11 cellular contexts compared by ENCODE assay signal in the genomic region with DNA sequence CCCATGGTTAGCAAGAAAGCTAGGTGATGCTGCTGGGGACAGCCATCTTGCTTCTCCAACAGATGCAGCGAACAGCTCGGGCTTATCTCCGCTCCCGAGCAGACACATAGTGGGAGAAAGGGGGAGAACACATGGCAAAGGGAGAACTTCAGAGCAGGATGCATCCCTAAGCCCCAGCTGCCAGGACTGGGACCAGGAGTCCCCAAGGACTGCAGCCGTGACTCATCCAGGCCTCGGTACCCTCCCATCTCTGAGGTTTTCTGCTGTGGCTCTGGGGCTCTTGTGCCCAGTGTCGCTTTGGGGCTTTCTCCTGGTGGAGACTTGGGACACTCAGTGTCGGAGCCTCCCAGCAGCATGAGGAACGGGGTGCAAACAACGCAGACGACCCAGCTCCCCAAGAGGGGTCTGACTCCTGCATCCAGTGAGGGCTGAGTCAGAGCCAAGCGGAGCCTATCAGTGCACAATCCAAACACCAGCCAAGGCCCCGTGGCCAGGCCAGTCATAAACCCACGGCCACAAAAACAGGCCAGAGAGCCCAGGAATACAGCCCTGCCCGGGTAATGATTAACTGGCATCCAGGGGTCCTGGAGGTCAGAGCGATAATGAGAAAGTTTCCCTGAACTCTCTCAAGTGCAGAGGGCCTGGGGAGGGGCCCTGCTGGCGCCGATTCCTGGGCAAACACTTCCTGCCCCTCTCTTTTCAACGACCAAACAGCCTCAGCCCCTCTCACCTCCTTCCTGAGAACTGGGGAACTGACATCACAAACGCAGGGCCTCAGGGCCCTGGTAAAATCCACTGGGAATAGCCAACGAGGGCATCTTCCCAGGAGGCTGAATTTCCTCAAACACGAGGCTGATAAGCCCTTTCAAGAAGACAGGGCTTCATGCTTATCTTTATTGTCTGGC.
DNase-seq lines count a peak whose midpoint lies in the region; ATAC-seq lines count a peak whose summit lies in the region.
"Had no signal": no experiment of that assay in that cellular context is flagged by ENCODE, and none has a peak within 500 bp of the region (broad histone marks: within the 10 kb centered on the region; RNA-seq: fewer than 3 reads in every experiment).

No MANE protein-coding gene starts in this region.

- H3K4me1 Mint-ChIP-seq in T-helper 17 cell, result peaks cover 8% of the 10 kb centered on the region
- peaks cover 5% of the 10 kb centered on the region for H3K4me1 Mint-ChIP-seq in activated CD4-positive, alpha-beta memory T cell treated with anti-CD3 and anti-CD28 coated beads for 36 hours (ENCODE audit: low read depth)

- intact Hi-C loops in activated CD4-positive, alpha-beta memory T cell treated with anti-CD3 and anti-CD28 coated beads for 36 hours (cut with micrococcal nuclease), result no loop called here

- peaks cover 21% of the 10 kb centered on the region for H3K27me3 Mint-ChIP-seq in T-helper 17 cell
- H3K27me3 Mint-ChIP-seq in activated CD4-positive, alpha-beta memory T cell treated with anti-CD3 and anti-CD28 coated beads for 36 hours, result no peaks in the 10 kb centered on the region

- DNase-seq in ELF-1 (ENCODE audit: low read depth, low spot score) (peak; percentile 57), NCI-H524 treated with DMSO at 0.1 percent for 48 hours (lab: John Stamatoyannopoulos, UW) (peak; percentile 90), hepatic stellate cell (ENCODE audit: low spot score) (peak; percentile 83), retina (peak; percentile 32), T-helper 17 cell (no peak)
- DNase-seq in activated CD4-positive, alpha-beta memory T cell treated with anti-CD3 and anti-CD28 coated beads for 36 hours, result no peak
- DNase-seq: anterior cingulate cortex; nucleus accumbens; stimulated activated CD4-positive, alpha-beta T cell treated with anti-CD3 and anti-CD28 coated beads, Interleukin-4, amount 100 ng/mL, for 24 hours had no signal

- H3K27ac Mint-ChIP-seq in T-helper 17 cell, result no peak overlapping the region
- H3K27ac Mint-ChIP-seq in activated CD4-positive, alpha-beta memory T cell treated with anti-CD3 and anti-CD28 coated beads for 36 hours, result no peak overlapping the region

- H3K9me3 ChIP-seq in T-helper 17 cell (ENCODE audit: control insufficient read depth, low read length, poor library complexity, severe bottlenecking), result no peaks in the 10 kb centered on the region

- no peak overlapping the region for H3K4me3 Mint-ChIP-seq in T-helper 17 cell
- no peak overlapping the region for H3K4me3 Mint-ChIP-seq in activated CD4-positive, alpha-beta memory T cell treated with anti-CD3 and anti-CD28 coated beads for 36 hours

- POLR2A ChIA-PET in activated CD4-positive, alpha-beta memory T cell treated with anti-CD3 and anti-CD28 coated beads for 36 hours (lab: Charles Lee), result no interaction called here

- CTCF ChIA-PET in activated CD4-positive, alpha-beta memory T cell treated with anti-CD3 and anti-CD28 coated beads for 36 hours (lab: Charles Lee), result no interaction called here

- ATAC-seq in HG03460 (IDR thresholded peaks at IDR 0.05; ENCODE audit: unreplicated experiment) (no peak), HG03439 (IDR thresholded peaks at IDR 0.05; ENCODE audit: unreplicated experiment) (no peak), T-helper 17 cell (no peak)

- H3K9me3 Mint-ChIP-seq in activated CD4-positive, alpha-beta memory T cell treated with anti-CD3 and anti-CD28 coated beads for 36 hours, result peaks cover 1% of the 10 kb centered on the region

- no peaks in the 10 kb centered on the region for H3K36me3 Mint-ChIP-seq in T-helper 17 cell (ENCODE audit: low read depth)
- H3K36me3 Mint-ChIP-seq in activated CD4-positive, alpha-beta memory T cell treated with anti-CD3 and anti-CD28 coated beads for 36 hours, result no peaks in the 10 kb centered on the region

Comparison
In these comparisons a context has a peak if more than half of its experiments do, and no peak if none do; other contexts are left out.
1. DNase-seq: peak in ELF-1 (single experiment), NCI-H524 treated with DMSO at 0.1 percent for 48 hours (single experiment), hepatic stellate cell (single experiment) and retina (single experiment); none in T-helper 17 cell (0 of 3) and activated CD4-positive, alpha-beta memory T cell treated with anti-CD3 and anti-CD28 coated beads for 36 hours (single experiment).